Comparison of ENCODE assay signal across 1 cellular context in the genomic region with DNA sequence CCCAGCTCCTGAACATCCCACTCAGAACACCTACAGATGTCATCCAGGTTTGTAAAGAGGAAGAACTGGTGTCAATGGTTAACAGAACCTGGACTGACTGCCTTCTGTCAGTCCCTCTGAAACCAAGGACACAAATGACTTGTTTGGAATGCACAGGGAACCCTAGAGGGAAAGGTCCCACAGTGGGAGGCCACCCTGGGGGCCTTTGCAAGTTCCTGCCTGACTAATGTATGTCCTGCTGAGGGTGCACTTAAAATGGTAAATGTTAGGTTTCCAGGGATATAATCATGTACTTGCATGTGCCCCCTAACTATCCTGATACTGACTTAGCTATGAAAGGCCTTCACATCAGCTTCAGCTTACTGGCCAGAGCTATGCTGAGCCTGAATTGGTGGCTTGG.
TF ChIP-seq lines count a peak whose summit lies in the region.

No MANE protein-coding gene starts in this region.

TF ChIP-seq in K562, 482 proteins besides CTCF, POLR2A, EP300 and RAD21 (continued from another document):
- TF ChIP-seq, protein P1, sequence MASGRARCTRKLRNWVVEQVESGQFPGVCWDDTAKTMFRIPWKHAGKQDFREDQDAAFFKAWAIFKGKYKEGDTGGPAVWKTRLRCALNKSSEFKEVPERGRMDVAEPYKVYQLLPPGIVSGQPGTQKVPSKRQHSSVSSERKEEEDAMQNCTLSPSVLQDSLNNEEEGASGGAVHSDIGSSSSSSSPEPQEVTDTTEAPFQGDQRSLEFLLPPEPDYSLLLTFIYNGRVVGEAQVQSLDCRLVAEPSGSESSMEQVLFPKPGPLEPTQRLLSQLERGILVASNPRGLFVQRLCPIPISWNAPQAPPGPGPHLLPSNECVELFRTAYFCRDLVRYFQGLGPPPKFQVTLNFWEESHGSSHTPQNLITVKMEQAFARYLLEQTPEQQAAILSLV (tag; IDR thresholded peaks at IDR 0.05) = no peak
- TF ChIP-seq ETS2 (tag; IDR thresholded peaks at IDR 0.05; ENCODE audit: borderline replicate concordance, poor library complexity, severe bottlenecking) (no peak), MCM2 (IDR thresholded peaks at IDR 0.05; ENCODE audit: low read depth) (no peak)
